In the genomic region with DNA sequence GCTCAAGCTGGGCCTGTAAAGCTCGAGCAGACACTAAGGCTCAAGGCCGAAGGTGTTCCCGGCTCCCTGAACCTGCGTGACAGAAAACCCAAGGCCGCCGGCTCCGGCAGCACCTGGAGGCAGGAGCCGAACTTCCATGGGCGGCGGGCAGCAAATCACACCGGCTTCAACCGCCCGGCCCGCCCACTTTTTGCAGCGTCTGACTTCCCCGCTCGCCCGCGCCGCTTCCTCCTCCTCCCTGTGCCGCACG, we compare ENCODE assay signal across 8 cellular contexts. TPM values are rescaled to one million over a fixed set of nuclear protein-coding genes. Genes with fewer than 3 reads are reported as not detected.
A peak's percentile ranks its signal among the peaks of the same experiment; 100 is the strongest.
DNase-seq lines count a peak whose midpoint lies in the region; ATAC-seq and TF ChIP-seq lines count a peak whose summit lies in the region.

No MANE protein-coding gene starts in this region.

- H3K36me3 Mint-ChIP-seq in activated naive CD8-positive, alpha-beta T cell treated with anti-CD3 and anti-CD28 coated beads, Interleukin-2, amount 10 ng/mL, durations not matched to agents 7 days and 5 days, result peaks cover 12% of the 10 kb centered on the region
- peaks cover 4% of the 10 kb centered on the region for H3K36me3 Mint-ChIP-seq in type B pancreatic cell

- H3K36me3 ChIP-seq in heart left ventricle, result no peaks in the 10 kb centered on the region

- TF ChIP-seq POLR2A in NB4 (IDR thresholded peaks at IDR 0.05; ENCODE audit: extremely low read depth, insufficient read length) (no peak), heart left ventricle (IDR thresholded peaks at IDR 0.05) (no peak)

- H3K9me3 Mint-ChIP-seq in activated naive CD8-positive, alpha-beta T cell treated with anti-CD3 and anti-CD28 coated beads, Interleukin-2, amount 10 ng/mL, durations not matched to agents 7 days and 5 days, result no peaks in the 10 kb centered on the region
- no peaks in the 10 kb centered on the region for H3K9me3 Mint-ChIP-seq in type B pancreatic cell

- POLR2A ChIA-PET in HEK293T (lab: Yijun Ruan, JAX), result interaction anchor here (1.3 to 2.0 kb wide), 4 partner anchors 12 to 17 kb away, joined by 5 to 31 read pairs (median 10); partner anchors contain the start of gene LETM1
- POLR2A ChIA-PET in activated naive CD8-positive, alpha-beta T cell treated with anti-CD3 and anti-CD28 coated beads, Interleukin-2, amount 10 ng/mL, durations not matched to agents 7 days and 5 days (lab: Charles Lee), result interaction anchor here (1.0 to 2.0 kb wide), 8 partner anchors 10 to 158 kb away, joined by 3 to 49 read pairs (median 7); partner anchors contain the start of genes LETM1, SLBP, TACC3 and TMEM129

- H3K4me3 ChIP-seq in NB4 (ENCODE audit: low read depth, low read length) (peak overlapping the region; percentile 62), heart left ventricle (peak overlapping the region; percentile 79 to 99 (median 88))

- no peaks in the 10 kb centered on the region for H3K27me3 Mint-ChIP-seq in activated naive CD8-positive, alpha-beta T cell treated with anti-CD3 and anti-CD28 coated beads, Interleukin-2, amount 10 ng/mL, durations not matched to agents 7 days and 5 days
- H3K27me3 Mint-ChIP-seq in type B pancreatic cell, result peaks cover 3% of the 10 kb centered on the region

- CTCF ChIA-PET in HEK293T (lab: Yijun Ruan, JAX), result no interaction called here

- TF ChIP-seq CTCF in NB4 (IDR thresholded peaks at IDR 0.05; ENCODE audit: low read depth, low read length) (no peak), heart left ventricle (IDR thresholded peaks at IDR 0.05) (no peak), type B pancreatic cell (conservative IDR thresholded peaks at IDR 0.05) (no peak)

- peaks cover 0 to 7% (median 0%) of the 10 kb centered on the region in 9 donors for H3K27me3 ChIP-seq in heart left ventricle

- H3K27ac Mint-ChIP-seq in activated naive CD8-positive, alpha-beta T cell treated with anti-CD3 and anti-CD28 coated beads, Interleukin-2, amount 10 ng/mL, durations not matched to agents 7 days and 5 days, result peak overlapping the region; percentile 93
- peak overlapping the region; percentile 93 for H3K27ac Mint-ChIP-seq in type B pancreatic cell

- peak overlapping the region; percentile 90 to 100 (median 100) for H3K27ac ChIP-seq in heart left ventricle

- H3K9me3 ChIP-seq in heart left ventricle, result no peaks in the 10 kb centered on the region

- H3K4me1 Mint-ChIP-seq in activated naive CD8-positive, alpha-beta T cell treated with anti-CD3 and anti-CD28 coated beads, Interleukin-2, amount 10 ng/mL, durations not matched to agents 7 days and 5 days, result peaks cover 28% of the 10 kb centered on the region
- H3K4me1 Mint-ChIP-seq in type B pancreatic cell (ENCODE audit: unreplicated experiment), result peaks cover 29% of the 10 kb centered on the region

- DNase-seq in Daoy (ENCODE audit: low read depth) (peak; percentile 91), HEK293T (ENCODE audit: extremely low spot score) (peak; percentile 76), NB4 (ENCODE audit: low read depth) (peak; percentile 93), SKM-1 (lab: John Stamatoyannopoulos, UW; ENCODE audit: unreplicated experiment) (peak; percentile 81), heart left ventricle (peak; percentile 87 to 92 (median 89)), pons (ENCODE audit: low spot score) (peak; percentile 31), type B pancreatic cell (ENCODE audit: extremely low spot score, unreplicated experiment) (no peak)
- peak; percentile 91 for DNase-seq in activated naive CD8-positive, alpha-beta T cell treated with anti-CD3 and anti-CD28 coated beads, Interleukin-2, amount 10 ng/mL, durations not matched to agents 7 days and 5 days

- peaks cover 0 to 29% (median 17%) of the 10 kb centered on the region in 12 donors for H3K4me1 ChIP-seq in heart left ventricle

- intact Hi-C loops in heart left ventricle (cut with DNase I), result loop anchor here in 1 of 10 donors (1.0 kb wide), 1 partner anchor 14 kb away; the partner anchor contains the start of gene LETM1

- ATAC-seq in activated naive CD8-positive, alpha-beta T cell treated with anti-CD3 and anti-CD28 coated beads, Interleukin-2, amount 10 ng/mL, durations not matched to agents 7 days and 5 days (ENCODE audit: low read depth), result peak; percentile 69
- ATAC-seq in heart left ventricle, result peak; percentile 50 to 80 (median 80)

- H3K4me3 Mint-ChIP-seq in activated naive CD8-positive, alpha-beta T cell treated with anti-CD3 and anti-CD28 coated beads, Interleukin-2, amount 10 ng/mL, durations not matched to agents 7 days and 5 days, result peak overlapping the region; percentile 90
- H3K4me3 Mint-ChIP-seq in type B pancreatic cell, result peak overlapping the region; percentile 89

- WGBS in heart left ventricle, 4 donors, result 0 to 2% (median 1%) methylated on average over 11 to 22 of the region's 22 CpGs

TF ChIP-seq in HEK293T, 16 proteins besides CTCF, POLR2A, EP300 and RAD21:
- TF ChIP-seq ELF4 (IDR thresholded peaks at IDR 0.05) (no peak), ZNF384 (IDR thresholded peaks at IDR 0.05) (no peak), FOXA1 (IDR thresholded peaks at IDR 0.05) (no peak), SP1 (IDR thresholded peaks at IDR 0.05) (no peak), NFRKB (IDR thresholded peaks at IDR 0.05) (no peak), BHLHE40 (IDR thresholded peaks at IDR 0.05; ENCODE audit: borderline replicate concordance) (no peak), FOXK2 (IDR thresholded peaks at IDR 0.05) (no peak), SUZ12 (IDR thresholded peaks at IDR 0.05) (no peak), HDGF (IDR thresholded peaks at IDR 0.05; ENCODE audit: borderline replicate concordance) (no peak), TARDBP (IDR thresholded peaks at IDR 0.05) (no peak), FOXM1 (IDR thresholded peaks at IDR 0.05; ENCODE audit: borderline replicate concordance) (no peak), ARNT (IDR thresholded peaks at IDR 0.05) (no peak), LEF1 (IDR thresholded peaks at IDR 0.05; ENCODE audit: borderline replicate concordance) (no peak), L3MBTL2 (conservative IDR thresholded peaks at IDR 0.05) (no peak), CTBP1 (IDR thresholded peaks at IDR 0.05; ENCODE audit: borderline replicate concordance) (no peak)
- TF ChIP-seq, protein P1, sequence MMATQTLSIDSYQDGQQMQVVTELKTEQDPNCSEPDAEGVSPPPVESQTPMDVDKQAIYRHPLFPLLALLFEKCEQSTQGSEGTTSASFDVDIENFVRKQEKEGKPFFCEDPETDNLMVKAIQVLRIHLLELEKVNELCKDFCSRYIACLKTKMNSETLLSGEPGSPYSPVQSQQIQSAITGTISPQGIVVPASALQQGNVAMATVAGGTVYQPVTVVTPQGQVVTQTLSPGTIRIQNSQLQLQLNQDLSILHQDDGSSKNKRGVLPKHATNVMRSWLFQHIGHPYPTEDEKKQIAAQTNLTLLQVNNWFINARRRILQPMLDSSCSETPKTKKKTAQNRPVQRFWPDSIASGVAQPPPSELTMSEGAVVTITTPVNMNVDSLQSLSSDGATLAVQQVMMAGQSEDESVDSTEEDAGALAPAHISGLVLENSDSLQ (IDR thresholded peaks at IDR 0.05), result no peak; the same call in 1 of the 2 replicates
TF ChIP-seq in HEK293T: peak in this region for 0.

RNA-seq across cellular contexts. Expression of gene NSD2, which starts 0.9 kb away (rescaled TPM):
- 60.2 and 75.1 TPM in 2 replicates for total RNA-seq in Daoy (2014; rRNA removed; shearing (Covaris generic))
- total RNA-seq in activated naive CD8-positive, alpha-beta T cell treated with anti-CD3 and anti-CD28 coated beads, Interleukin-2, amount 10 ng/mL, durations not matched to agents 7 days and 5 days, result 100 to 1,000 TPM; 218 to 231 TPM
- total RNA-seq in heart left ventricle, result 10 to 100 TPM; 27.4 to 63.3 (median 40.5) TPM
- polyA plus RNA-seq in heart left ventricle, result 10 to 100 TPM; 11.4 to 19.0 TPM
- total RNA-seq in type B pancreatic cell (ENCODE audit: low replicate concordance), result 70.6 and 156 TPM in 2 replicates

RNA-seq across cellular contexts. Expression of gene LETM1, which starts 14.3 kb away (rescaled TPM):
- total RNA-seq in Daoy (2014; rRNA removed; shearing (Covaris generic)), result 48.9 and 56.6 TPM in 2 replicates
- 10 to 100 TPM; 44.0 to 45.8 TPM for total RNA-seq in activated naive CD8-positive, alpha-beta T cell treated with anti-CD3 and anti-CD28 coated beads, Interleukin-2, amount 10 ng/mL, durations not matched to agents 7 days and 5 days
- total RNA-seq in heart left ventricle (10 to 100 TPM; 35.0 to 54.7 (median 43.4) TPM), type B pancreatic cell (ENCODE audit: low replicate concordance) (61.1 and 64.3 TPM in 2 replicates)
- 10 to 100 TPM; 22.1 to 47.4 TPM for polyA plus RNA-seq in heart left ventricle
